Comparison of ENCODE assay signal across 8 cellular contexts in genomic region chr22:46661221-46661851, GRCh38. TPM values are rescaled to one million over a fixed set of nuclear protein-coding genes. Genes with fewer than 3 reads are reported as not detected.
DNase-seq lines count a peak whose midpoint lies in the region; ATAC-seq and TF ChIP-seq lines count a peak whose summit lies in the region.

No MANE protein-coding gene starts in this region.

- intact Hi-C loops in Right ventricle myocardium superior (cut with DNase I): loop anchor here (10.0 kb wide), 1 partner anchor 77 kb away; no protein-coding TSS in a partner anchor
- intact Hi-C loops in cardiac septum (cut with DNase I): no loop called here
- intact Hi-C loops in esophagus squamous epithelium (cut with DNase I): no loop called here

- H3K27ac ChIP-seq in esophagus squamous epithelium (peak overlapping the region; percentile 63 to 83 (median 78)), gastroesophageal sphincter (no peak overlapping the region)

- H3K27me3 ChIP-seq in esophagus squamous epithelium: no peaks in the 10 kb centered on the region
- H3K27me3 ChIP-seq in gastroesophageal sphincter: no peaks in the 10 kb centered on the region

- TF ChIP-seq POLR2A in esophagus squamous epithelium (IDR thresholded peaks at IDR 0.05) (no peak), gastroesophageal sphincter (IDR thresholded peaks at IDR 0.05) (no peak)

- no peak for DNase-seq in Right ventricle myocardium superior
- no peak for DNase-seq in cardiac septum (ENCODE audit: low spot score)
- DNase-seq in activated CD4-positive, alpha-beta T cell treated with anti-CD3 and anti-CD28 coated beads for 4 hours: peak; percentile 75 to 76
- no peak for DNase-seq in esophagus squamous epithelium (lab: John Stamatoyannopoulos, UW)
- DNase-seq in stimulated activated CD4-positive, alpha-beta T cell treated with anti-CD3 and anti-CD28 coated beads, TNF-alpha, amount 100 ng/mL, for 1 hour (ENCODE audit: low read depth in 3 of 3, low spot score in 1 of 3): peak; percentile 20 to 32 (median 31)

- peaks cover 21 to 58% (median 34%) of the 10 kb centered on the region in 3 donors for H3K4me1 ChIP-seq in esophagus squamous epithelium
- peaks cover 0 to 7% (median 0%) of the 10 kb centered on the region in 3 donors for H3K4me1 ChIP-seq in gastroesophageal sphincter

- no peak for TF ChIP-seq EP300 in gastroesophageal sphincter (IDR thresholded peaks at IDR 0.05)

- H3K9me3 ChIP-seq in esophagus squamous epithelium (no peaks in the 10 kb centered on the region), gastroesophageal sphincter (no peaks in the 10 kb centered on the region)

- H3K4me3 ChIP-seq in esophagus squamous epithelium (no peak overlapping the region), gastroesophageal sphincter (no peak overlapping the region)

- H3K36me3 ChIP-seq in esophagus squamous epithelium (peaks cover 15 to 67% (median 26%) of the 10 kb centered on the region in 3 donors), gastroesophageal sphincter (peaks cover 0 to 64% of the 10 kb centered on the region in 2 donors)

- ATAC-seq in Right ventricle myocardium superior (ENCODE audit: poor library complexity): peak; percentile 7
- ATAC-seq in gastroesophageal sphincter: no peak
- no peak for ATAC-seq in GM21360 (IDR thresholded peaks at IDR 0.05; ENCODE audit: unreplicated experiment)
- no peak for ATAC-seq in HG02678 (IDR thresholded peaks at IDR 0.05; ENCODE audit: unreplicated experiment)

- TF ChIP-seq CTCF in esophagus squamous epithelium (IDR thresholded peaks at IDR 0.05): no peak
- TF ChIP-seq CTCF in gastroesophageal sphincter (IDR thresholded peaks at IDR 0.05): no peak

- 39 to 48% methylated on average over 10 to 14 of the region's 22 CpGs for WGBS in esophagus squamous epithelium, 2 donors
- WGBS in gastroesophageal sphincter (ENCODE audit: low coverage in 1 of 2), 2 donors: 82 to 90% methylated on average over 5 to 10 of the region's 22 CpGs

RNA-seq across cellular contexts. Expression of gene GRAMD4, which starts 41.1 kb away (rescaled TPM):
- 80.7 TPM for total RNA-seq in Right ventricle myocardium superior
- 64.8 TPM for total RNA-seq in cardiac septum
- total RNA-seq in esophagus squamous epithelium: 100 to 1,000 TPM in 1 of 4 donors, 10 to 100 TPM in 3; 27.0 to 122 (median 33.3) TPM
- total RNA-seq in gastroesophageal sphincter: 10 to 100 TPM; 10.8 to 53.3 (median 33.2) TPM

Comparison
In these comparisons a context has a peak if more than half of its experiments do, and no peak if none do; other contexts are left out.
1. DNase-seq: peak in activated CD4-positive, alpha-beta T cell treated with anti-CD3 and anti-CD28 coated beads for 4 hours (2 of 2) and stimulated activated CD4-positive, alpha-beta T cell treated with anti-CD3 and anti-CD28 coated beads, TNF-alpha, amount 100 ng/mL, for 1 hour (3 of 3); none in Right ventricle myocardium superior (single experiment), cardiac septum (single experiment) and esophagus squamous epithelium (single experiment).
2. H3K27ac ChIP-seq: peak in esophagus squamous epithelium (4 of 4); none in gastroesophageal sphincter (0 of 4).